ENCODE assay signal across 8 cellular contexts in the genomic region with DNA sequence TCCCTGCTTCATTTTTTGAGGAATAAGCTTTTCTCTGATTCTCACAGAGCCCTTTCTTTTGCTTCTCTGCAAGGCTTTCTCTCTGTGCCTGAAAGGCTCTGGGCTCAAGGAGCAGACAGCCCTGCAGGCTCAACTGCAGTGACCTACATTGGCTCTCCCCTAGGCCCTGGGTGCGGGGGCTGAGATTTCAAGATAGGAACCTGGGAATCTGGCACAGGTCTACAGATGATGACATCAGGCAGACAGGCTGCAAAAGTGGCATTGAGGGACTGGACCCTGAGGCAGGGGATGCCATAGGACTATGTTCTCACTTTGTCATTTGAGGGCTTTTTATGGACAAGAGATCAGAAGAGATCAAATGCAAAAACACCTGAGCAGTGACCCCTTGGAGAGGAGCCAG. TPM values are rescaled to one million over a fixed set of nuclear protein-coding genes. Genes with fewer than 3 reads are reported as not detected.
DNase-seq lines count a peak whose midpoint lies in the region; ATAC-seq and TF ChIP-seq lines count a peak whose summit lies in the region.

No MANE protein-coding gene starts in this region.

- no peak overlapping the region for H3K4me2 ChIP-seq in mesendoderm (ENCODE audit: low read length)

- H3K4me1 Mint-ChIP-seq in activated CD8-positive, alpha-beta memory T cell treated with anti-CD3 and anti-CD28 coated beads, Interleukin-2, amount 10 ng/mL, durations not matched to agents 7 days and 5 days, result peaks cover 72% of the 10 kb centered on the region

- no peaks in the 10 kb centered on the region for H3K9me3 Mint-ChIP-seq in activated CD8-positive, alpha-beta memory T cell treated with anti-CD3 and anti-CD28 coated beads, Interleukin-2, amount 10 ng/mL, durations not matched to agents 7 days and 5 days (ENCODE audit: low read depth)

- H3K79me2 ChIP-seq in mesendoderm (ENCODE audit: control insufficient read depth, insufficient read depth, low read length), result no peaks in the 10 kb centered on the region

- H3K4me3 ChIP-seq in mesendoderm (ENCODE audit: low read length), result no peak overlapping the region
- no peak overlapping the region for H3K4me3 ChIP-seq in testis

- H4K5ac ChIP-seq in mesendoderm (ENCODE audit: low read length), result no peak overlapping the region

- H3K9ac ChIP-seq in mesendoderm (ENCODE audit: low read length), result peak overlapping the region; percentile 4

- no peaks in the 10 kb centered on the region for H3K27me3 Mint-ChIP-seq in activated CD8-positive, alpha-beta memory T cell treated with anti-CD3 and anti-CD28 coated beads, Interleukin-2, amount 10 ng/mL, durations not matched to agents 7 days and 5 days

- intact Hi-C loops in testis (cut with DNase I; ENCODE audit: low total_unique reads), result no loop called here

- H3K27me3 ChIP-seq in mesendoderm (ENCODE audit: insufficient read depth, low read length, poor library complexity) (no peaks in the 10 kb centered on the region), testis (no peaks in the 10 kb centered on the region)

- no peak overlapping the region for H2AK5ac ChIP-seq in mesendoderm (ENCODE audit: low read length)

- H3K27ac Mint-ChIP-seq in activated CD8-positive, alpha-beta memory T cell treated with anti-CD3 and anti-CD28 coated beads, Interleukin-2, amount 10 ng/mL, durations not matched to agents 7 days and 5 days, result peak overlapping the region; percentile 18

- peak overlapping the region; percentile 56 for H3K56ac ChIP-seq in mesendoderm (ENCODE audit: low read length)

- H4K8ac ChIP-seq in mesendoderm (ENCODE audit: low read depth, low read length), result no peak overlapping the region

- no peaks in the 10 kb centered on the region for H3K36me3 Mint-ChIP-seq in activated CD8-positive, alpha-beta memory T cell treated with anti-CD3 and anti-CD28 coated beads, Interleukin-2, amount 10 ng/mL, durations not matched to agents 7 days and 5 days

- no peak for ATAC-seq in activated CD8-positive, alpha-beta memory T cell treated with anti-CD3 and anti-CD28 coated beads, Interleukin-2, amount 10 ng/mL, durations not matched to agents 7 days and 5 days

- no peak for DNase-seq in activated CD8-positive, alpha-beta memory T cell treated with anti-CD3 and anti-CD28 coated beads, Interleukin-2, amount 10 ng/mL, durations not matched to agents 7 days and 5 days
- DNase-seq in activated CD8-positive, alpha-beta memory T cell treated with anti-CD3 and anti-CD28 coated beads for 24 hours, result no peak
- DNase-seq in cerebellar cortex (ENCODE audit: low spot score) (peak; percentile 61), mesendoderm (no peak), testis (no peak), DMS53 treated with DMSO at 0.1 percent for 48 hours (lab: John Stamatoyannopoulos, UW; ENCODE audit: unreplicated experiment) (no peak), DMS53 (lab: John Stamatoyannopoulos, UW) (no peak), putamen (ENCODE audit: low spot score) (no peak)

- H3K79me1 ChIP-seq in mesendoderm (ENCODE audit: low read length), result no peaks in the 10 kb centered on the region

- peak overlapping the region; percentile 56 for H3K4ac ChIP-seq in mesendoderm (ENCODE audit: low read depth, low read length)

- no peak for TF ChIP-seq CTCF in testis (IDR thresholded peaks at IDR 0.05)

- H2BK5ac ChIP-seq in mesendoderm (ENCODE audit: low read length), result no peak overlapping the region

- TF ChIP-seq POLR2A in testis (IDR thresholded peaks at IDR 0.05), result no peak

- peak overlapping the region; percentile 12 for H3K27ac ChIP-seq in mesendoderm (ENCODE audit: low read depth, low read length)
- H3K27ac ChIP-seq in testis, result peak overlapping the region; percentile 93 to 99

- no peak overlapping the region for H2BK120ac ChIP-seq in mesendoderm (ENCODE audit: low read depth, low read length)

- no peak overlapping the region for H3K18ac ChIP-seq in mesendoderm (ENCODE audit: low read length)

- H2BK15ac ChIP-seq in mesendoderm (replicated peaks; ENCODE audit: low read depth), result no peak overlapping the region

- CTCF ChIA-PET in activated CD8-positive, alpha-beta memory T cell treated with anti-CD3 and anti-CD28 coated beads, Interleukin-2, amount 10 ng/mL, durations not matched to agents 7 days and 5 days (lab: Charles Lee), result interaction anchor here (0.9 to 8.0 kb wide), 16 partner anchors 10 to 487 kb away, joined by 3 to 164 read pairs (median 32); partner anchors contain the start of genes CSF3, MED24, MSL1 and NR1D1

- no peak overlapping the region for H3K23ac ChIP-seq in mesendoderm (ENCODE audit: low read length)

- H3K36me3 ChIP-seq in mesendoderm (ENCODE audit: control insufficient read depth, insufficient read depth, low read length) (no peaks in the 10 kb centered on the region), testis (ENCODE audit: low read depth, missing control alignments) (no peaks in the 10 kb centered on the region)

- H3K4me1 ChIP-seq in mesendoderm (ENCODE audit: control insufficient read depth, low read depth, low read length) (peaks cover 14% of the 10 kb centered on the region), testis (peaks cover 87% of the 10 kb centered on the region)

- no peak overlapping the region for H3K4me3 Mint-ChIP-seq in activated CD8-positive, alpha-beta memory T cell treated with anti-CD3 and anti-CD28 coated beads, Interleukin-2, amount 10 ng/mL, durations not matched to agents 7 days and 5 days

- WGBS in mesendoderm (ENCODE audit: extremely low coverage, insufficient coverage, low lambda C conversion rate), result no CpG with 5 or more reads among the region's 1 CpG
- 40 to 50% methylated on average over 1 of the region's 1 CpG for WGBS in testis, 2 donors

- H3K9me3 ChIP-seq in testis, result no peaks in the 10 kb centered on the region

RNA-seq across cellular contexts. Expression of gene NR1D1, which starts 10.1 kb away (rescaled TPM):
- total RNA-seq in activated CD8-positive, alpha-beta memory T cell treated with anti-CD3 and anti-CD28 coated beads, Interleukin-2, amount 10 ng/mL, durations not matched to agents 7 days and 5 days, result 1 to 10 TPM; 3.3 to 4.8 TPM
- polyA plus RNA-seq in mesendoderm (2013, experiment 1 of 2), result 2.3 TPM
- 2.5 TPM for polyA plus RNA-seq in mesendoderm (2013, experiment 2 of 2)
- total RNA-seq in testis, result 10 to 100 TPM; 14.4 to 23.6 TPM
- polyA plus RNA-seq in testis (ENCODE audit: insufficient read depth, low read depth, low replicate concordance), result 9.8 TPM

RNA-seq across cellular contexts. Expression of gene MSL1, which starts 11.3 kb away (rescaled TPM):
- total RNA-seq in activated CD8-positive, alpha-beta memory T cell treated with anti-CD3 and anti-CD28 coated beads, Interleukin-2, amount 10 ng/mL, durations not matched to agents 7 days and 5 days, result 10 to 100 TPM; 91.4 to 94.7 TPM
- 40.3 TPM for polyA plus RNA-seq in mesendoderm (2013, experiment 1 of 2)
- polyA plus RNA-seq in mesendoderm (2013, experiment 2 of 2), result 40.9 TPM
- total RNA-seq in testis, result 100 to 1,000 TPM; 129 to 161 TPM
- 157 TPM for polyA plus RNA-seq in testis (ENCODE audit: insufficient read depth, low read depth, low replicate concordance)

RNA-seq across cellular contexts. Expression of gene CASC3, which starts 29.9 kb away (rescaled TPM):
- total RNA-seq in activated CD8-positive, alpha-beta memory T cell treated with anti-CD3 and anti-CD28 coated beads, Interleukin-2, amount 10 ng/mL, durations not matched to agents 7 days and 5 days, result 10 to 100 TPM; 89.8 to 90.5 TPM
- polyA plus RNA-seq in mesendoderm (2013, experiment 1 of 2), result 77.1 TPM
- polyA plus RNA-seq in mesendoderm (2013, experiment 2 of 2), result 77.4 TPM
- total RNA-seq in testis, result 100 to 1,000 TPM; 123 to 132 TPM
- polyA plus RNA-seq in testis (ENCODE audit: insufficient read depth, low read depth, low replicate concordance), result 143 TPM

RNA-seq across cellular contexts. Expression of gene THRA, which starts 47.7 kb away (rescaled TPM):
- total RNA-seq in activated CD8-positive, alpha-beta memory T cell treated with anti-CD3 and anti-CD28 coated beads, Interleukin-2, amount 10 ng/mL, durations not matched to agents 7 days and 5 days, result 1 to 10 TPM; 5.9 to 8.3 TPM
- polyA plus RNA-seq in mesendoderm (2013, experiment 1 of 2), result 2.5 TPM
- polyA plus RNA-seq in mesendoderm (2013, experiment 2 of 2), result 2.9 TPM
- 10 to 100 TPM; 44.9 to 51.7 TPM for total RNA-seq in testis
- 41.2 TPM for polyA plus RNA-seq in testis (ENCODE audit: insufficient read depth, low read depth, low replicate concordance)

RNA-seq across cellular contexts. Expression of gene MED24, which starts 56.2 kb away (rescaled TPM):
- total RNA-seq in activated CD8-positive, alpha-beta memory T cell treated with anti-CD3 and anti-CD28 coated beads, Interleukin-2, amount 10 ng/mL, durations not matched to agents 7 days and 5 days, result 100 to 1,000 TPM in 1 of 2 experiments, 10 to 100 TPM in 1; 98.0 to 107 TPM
- 54.7 TPM for polyA plus RNA-seq in mesendoderm (2013, experiment 1 of 2)
- 54.0 TPM for polyA plus RNA-seq in mesendoderm (2013, experiment 2 of 2)
- 100 to 1,000 TPM; 151 to 172 TPM for total RNA-seq in testis
- polyA plus RNA-seq in testis (ENCODE audit: insufficient read depth, low read depth, low replicate concordance), result 127 TPM
